ENCODE assay signal across 19 cellular contexts in genomic region chr10:80507484-80507880, GRCh38. TPM values are rescaled to one million over a fixed set of nuclear protein-coding genes. Genes with fewer than 3 reads are reported as not detected.
DNase-seq lines count a peak whose midpoint lies in the region; ATAC-seq, FAIRE-seq and TF ChIP-seq lines count a peak whose summit lies in the region.
"Had no signal": no experiment of that assay in that cellular context is flagged by ENCODE, and none has a peak within 500 bp of the region (broad histone marks: within the 10 kb centered on the region; RNA-seq: fewer than 3 reads in every experiment).

No MANE protein-coding gene starts in this region.

- H3K4me1 Mint-ChIP-seq in activated CD4-positive, alpha-beta memory T cell treated with anti-CD3 and anti-CD28 coated beads for 36 hours (ENCODE audit: low read depth), result peaks cover 53% of the 10 kb centered on the region
- H3K4me1 Mint-ChIP-seq in activated CD4-positive, alpha-beta memory T cell treated with anti-CD3 and anti-CD28 coated beads, Interleukin-2, amount 10 ng/mL, durations not matched to agents 7 days and 5 days, result peaks cover 56% of the 10 kb centered on the region
- H3K4me1 Mint-ChIP-seq in HFFc6 (ENCODE audit: low read depth) (peaks cover 93% of the 10 kb centered on the region), progenitor cell of endocrine pancreas (ENCODE audit: low read depth) (peaks cover 44% of the 10 kb centered on the region)

- H3K36me3 ChIP-seq in endothelial cell of umbilical vein (ENCODE audit: control insufficient read depth in 2 of 2, extremely low read depth in 1 of 2, insufficient read depth in 2 of 2, low read length in 2 of 2), result peaks cover 13 to 20% of the 10 kb centered on the region in 2 experiments

- peak overlapping the region; percentile 82 for H3K9ac ChIP-seq in endothelial cell of umbilical vein (replicated peaks; ENCODE audit: extremely low read depth, insufficient read depth, low read length)

- CTCF ChIA-PET in activated CD4-positive, alpha-beta memory T cell treated with anti-CD3 and anti-CD28 coated beads for 36 hours (lab: Charles Lee), result interaction anchor here (1.1 to 21.6 kb wide), 3 partner anchors 10 to 50 kb away, joined by 3 to 1168 read pairs (median 17); partner anchors contain the start of gene TSPAN14
- CTCF ChIA-PET in activated CD4-positive, alpha-beta memory T cell treated with anti-CD3 and anti-CD28 coated beads, Interleukin-2, amount 10 ng/mL, durations not matched to agents 7 days and 5 days (lab: Charles Lee), result interaction anchor here (0.6 to 17.8 kb wide), 6 partner anchors 10 to 129 kb away, joined by 3 to 414 read pairs (median 4); partner anchors contain the start of gene TSPAN14
- CTCF ChIA-PET in endothelial cell of umbilical vein (lab: Charles Lee), result interaction anchor here (0.8 to 21.9 kb wide), 4 partner anchors 9 to 96 kb away, joined by 3 to 1118 read pairs (median 5); partner anchors contain the start of gene TSPAN14

- H3K4me3 Mint-ChIP-seq in activated CD4-positive, alpha-beta memory T cell treated with anti-CD3 and anti-CD28 coated beads for 36 hours, result no peak overlapping the region
- H3K4me3 Mint-ChIP-seq in activated CD4-positive, alpha-beta memory T cell treated with anti-CD3 and anti-CD28 coated beads, Interleukin-2, amount 10 ng/mL, durations not matched to agents 7 days and 5 days, result no peak overlapping the region
- H3K4me3 Mint-ChIP-seq in HFFc6 (peak overlapping the region; percentile 50; the same call in 1 of the 2 replicates), progenitor cell of endocrine pancreas (ENCODE audit: low read depth) (no peak overlapping the region)

- H3K9me1 ChIP-seq in endothelial cell of umbilical vein (replicated peaks; ENCODE audit: control insufficient read depth, extremely low read depth, insufficient read depth, low read length), result no peaks in the 10 kb centered on the region

- peak overlapping the region; percentile 41 for H3K4me2 ChIP-seq in endothelial cell of umbilical vein (ENCODE audit: insufficient read depth, low read length)

- no peaks in the 10 kb centered on the region for H4K20me1 ChIP-seq in endothelial cell of umbilical vein (replicated peaks; ENCODE audit: control insufficient read depth, extremely low read depth, insufficient read depth, low read length)

- peaks cover 65% of the 10 kb centered on the region for H3K79me2 ChIP-seq in endothelial cell of umbilical vein (ENCODE audit: control insufficient read depth, insufficient read depth, low read length)

- no peaks in the 10 kb centered on the region for H3K27me3 ChIP-seq in endothelial cell of umbilical vein (ENCODE audit: control insufficient read depth in 2 of 2, insufficient read depth in 2 of 2, low read length in 2 of 2)
- H3K27me3 ChIP-seq: Peyer's patch had no signal

- FAIRE-seq in endothelial cell of umbilical vein (lab: Jason Lieb, UNC), result no peak
- FAIRE-seq: bronchial epithelial cell, G401.6 had no signal

- H3K27ac ChIP-seq in endothelial cell of umbilical vein (ENCODE audit: insufficient read depth, low read depth, low read length), result peak overlapping the region; percentile 96
- H3K27ac ChIP-seq: Peyer's patch had no signal

- H3K9me3 Mint-ChIP-seq in activated CD4-positive, alpha-beta memory T cell treated with anti-CD3 and anti-CD28 coated beads for 36 hours, result no peaks in the 10 kb centered on the region
- no peaks in the 10 kb centered on the region for H3K9me3 Mint-ChIP-seq in activated CD4-positive, alpha-beta memory T cell treated with anti-CD3 and anti-CD28 coated beads, Interleukin-2, amount 10 ng/mL, durations not matched to agents 7 days and 5 days
- no peaks in the 10 kb centered on the region for H3K9me3 Mint-ChIP-seq in HFFc6
- no peaks in the 10 kb centered on the region for H3K9me3 Mint-ChIP-seq in progenitor cell of endocrine pancreas (ENCODE audit: low read depth)

- TF ChIP-seq CTCF in HFFc6 (IDR thresholded peaks at IDR 0.05) (no peak), endothelial cell of umbilical vein (IDR thresholded peaks at IDR 0.05; ENCODE audit: extremely low read depth in 1 of 2, insufficient read depth in 1 of 2, low read depth in 1 of 2, low read length in 2 of 2) (no peak), progenitor cell of endocrine pancreas (IDR thresholded peaks at IDR 0.05; ENCODE audit: unreplicated experiment) (no peak)

- no peaks in the 10 kb centered on the region for H3K27me3 Mint-ChIP-seq in activated CD4-positive, alpha-beta memory T cell treated with anti-CD3 and anti-CD28 coated beads for 36 hours
- H3K27me3 Mint-ChIP-seq in activated CD4-positive, alpha-beta memory T cell treated with anti-CD3 and anti-CD28 coated beads, Interleukin-2, amount 10 ng/mL, durations not matched to agents 7 days and 5 days, result no peaks in the 10 kb centered on the region
- no peaks in the 10 kb centered on the region for H3K27me3 Mint-ChIP-seq in HFFc6 (ENCODE audit: insufficient read depth)
- H3K27me3 Mint-ChIP-seq in progenitor cell of endocrine pancreas, result no peaks in the 10 kb centered on the region

- no peak overlapping the region for H2AFZ ChIP-seq in endothelial cell of umbilical vein (ENCODE audit: low read depth, low read length)

- DNase-seq in activated CD4-positive, alpha-beta memory T cell treated with anti-CD3 and anti-CD28 coated beads for 36 hours, result no peak
- no peak for DNase-seq in activated CD4-positive, alpha-beta memory T cell treated with anti-CD3 and anti-CD28 coated beads, Interleukin-2, amount 10 ng/mL, durations not matched to agents 7 days and 5 days
- no peak for DNase-seq in HFFc6
- DNase-seq in endothelial cell of umbilical vein (ENCODE audit: low read depth, low spot score), result no peak
- no peak for DNase-seq in progenitor cell of endocrine pancreas (ENCODE audit: low spot score, unreplicated experiment)
- DNase-seq in amygdala (lab: John Stamatoyannopoulos, UW), result no peak
- DNase-seq: activated CD4-positive, alpha-beta T cell treated with anti-CD3 and anti-CD28 coated beads, Interleukin-2, amount 50 U/mL, for 1 hour; islet precursor cell; NCI-H187; NCI-H510A treated with DMSO at 0.1 percent for 48 hours; T-helper 2 cell had no signal

- ATAC-seq in esophagus mucosa, result no peak
- ATAC-seq in GM19035 (IDR thresholded peaks at IDR 0.05; ENCODE audit: unreplicated experiment), result no peak

- peaks cover 36% of the 10 kb centered on the region for H3K36me3 Mint-ChIP-seq in activated CD4-positive, alpha-beta memory T cell treated with anti-CD3 and anti-CD28 coated beads for 36 hours
- H3K36me3 Mint-ChIP-seq in activated CD4-positive, alpha-beta memory T cell treated with anti-CD3 and anti-CD28 coated beads, Interleukin-2, amount 10 ng/mL, durations not matched to agents 7 days and 5 days (ENCODE audit: low read depth), result peaks cover 65% of the 10 kb centered on the region
- H3K36me3 Mint-ChIP-seq in HFFc6 (ENCODE audit: low read depth) (peaks cover 36% of the 10 kb centered on the region), progenitor cell of endocrine pancreas (ENCODE audit: insufficient read depth) (peaks cover 14% of the 10 kb centered on the region)

- BruUV-seq in endothelial cell of umbilical vein (replicated peaks; lab: Mats Ljungman, UMichigan), result no TSS peak

- H3K9me3 ChIP-seq in endothelial cell of umbilical vein (replicated peaks; ENCODE audit: control insufficient read depth, insufficient read depth, low read length), result no peaks in the 10 kb centered on the region
- H3K9me3 ChIP-seq: Peyer's patch had no signal

- intact Hi-C loops in activated CD4-positive, alpha-beta memory T cell treated with anti-CD3 and anti-CD28 coated beads for 36 hours (cut with micrococcal nuclease), result no loop called here
- intact Hi-C loops in endothelial cell of umbilical vein (cut with micrococcal nuclease), result no loop called here

- no peak for TF ChIP-seq POLR2A in endothelial cell of umbilical vein (IDR thresholded peaks at IDR 0.05; ENCODE audit: low read depth, low read length)

- H3K4me3 ChIP-seq in endothelial cell of umbilical vein (replicated peaks in 1 of 3; ENCODE audit: insufficient read depth in 1 of 3, low read depth in 1 of 3, low read length in 3 of 3), result no peak overlapping the region
- H3K4me3 ChIP-seq: Peyer's patch had no signal

- peaks cover 86% of the 10 kb centered on the region for H3K4me1 ChIP-seq in endothelial cell of umbilical vein (ENCODE audit: control insufficient read depth, extremely low read depth, insufficient read depth, low read length)

- POLR2A ChIA-PET in activated CD4-positive, alpha-beta memory T cell treated with anti-CD3 and anti-CD28 coated beads for 36 hours (lab: Charles Lee), result no interaction called here
- POLR2A ChIA-PET in activated CD4-positive, alpha-beta memory T cell treated with anti-CD3 and anti-CD28 coated beads, Interleukin-2, amount 10 ng/mL, durations not matched to agents 7 days and 5 days (lab: Charles Lee), result interaction anchor here (0.6 to 2.5 kb wide), 2 partner anchors 21 to 51 kb away, joined by 3 to 9 read pairs; no protein-coding TSS in a partner anchor
- POLR2A ChIA-PET in endothelial cell of umbilical vein (lab: Charles Lee), result interaction anchor here (1.0 kb wide), 1 partner anchor 9 kb away, joined by 3 read pairs; no protein-coding TSS in a partner anchor

- dilution Hi-C loops in endothelial cell of umbilical vein (cut with MboI; ENCODE audit: extremely low pct_ligation_motif_present, low sequenced_read_pairs), result no loop called here

- H3K27ac Mint-ChIP-seq in activated CD4-positive, alpha-beta memory T cell treated with anti-CD3 and anti-CD28 coated beads for 36 hours, result peak overlapping the region; percentile 65
- no peak overlapping the region for H3K27ac Mint-ChIP-seq in activated CD4-positive, alpha-beta memory T cell treated with anti-CD3 and anti-CD28 coated beads, Interleukin-2, amount 10 ng/mL, durations not matched to agents 7 days and 5 days
- H3K27ac Mint-ChIP-seq in HFFc6, result peak overlapping the region; percentile 92
- peak overlapping the region; percentile 92 for H3K27ac Mint-ChIP-seq in progenitor cell of endocrine pancreas

RNA-seq across cellular contexts. Expression of gene SH2D4B, which starts 30.2 kb away (rescaled TPM):
- under 1 TPM in 1 of 2 experiments, not detected in 1; 0.12 TPM for total RNA-seq in activated CD4-positive, alpha-beta memory T cell treated with anti-CD3 and anti-CD28 coated beads for 36 hours
- under 1 TPM; 0.13 to 0.15 TPM for total RNA-seq in activated CD4-positive, alpha-beta memory T cell treated with anti-CD3 and anti-CD28 coated beads, Interleukin-2, amount 10 ng/mL, durations not matched to agents 7 days and 5 days
- not detected for total RNA-seq in HFFc6 (2021; fragmentation: NEBNext Ultra II Directional; extraction: Animal tissue kit (Norgen Biotek cat#: 25700))
- total RNA-seq in endothelial cell of umbilical vein (not detected in 2 replicates), progenitor cell of endocrine pancreas (0.11 and 0.12 TPM in 2 replicates), esophagus mucosa (0.04 TPM)
- not detected in 2 replicates for polyA plus RNA-seq in endothelial cell of umbilical vein
- not detected in 2 replicates for polyA plus RNA-seq in endothelial cell of umbilical vein (2011; cell fraction: cytosol; rRNA removed)
- 0.04 and 0.08 TPM in 2 replicates for polyA plus RNA-seq in endothelial cell of umbilical vein (2011; cell fraction: nucleus; rRNA removed)
- polyA plus RNA-seq in endothelial cell of umbilical vein (2012), result not detected in 2 replicates
- 0.07 TPM in 1 of 2 replicates, not detected in the other for polyA minus RNA-seq in endothelial cell of umbilical vein
- polyA minus RNA-seq in endothelial cell of umbilical vein (2011; cell fraction: cytosol; rRNA and poly(A)+ RNA removed), result not detected
- 0.14 TPM in 2 replicates for polyA minus RNA-seq in endothelial cell of umbilical vein (2011; cell fraction: nucleus; rRNA and poly(A)+ RNA removed)
- total RNA-seq: mucosa of gallbladder, Peyer's patch, pulmonary artery endothelial cell, ureter had no signal

RNA-seq across cellular contexts. Expression of gene TSPAN14, which starts 53.4 kb away (rescaled TPM):
- total RNA-seq in activated CD4-positive, alpha-beta memory T cell treated with anti-CD3 and anti-CD28 coated beads for 36 hours, result 10 to 100 TPM; 48.9 to 51.8 TPM
- total RNA-seq in activated CD4-positive, alpha-beta memory T cell treated with anti-CD3 and anti-CD28 coated beads, Interleukin-2, amount 10 ng/mL, durations not matched to agents 7 days and 5 days, result 100 to 1,000 TPM; 130 to 136 TPM
- total RNA-seq in HFFc6 (2021; fragmentation: NEBNext Ultra II Directional; extraction: Animal tissue kit (Norgen Biotek cat#: 25700)), result 10 to 100 TPM; 72.9 to 96.2 (median 84.5) TPM
- 237 and 242 TPM in 2 replicates for total RNA-seq in endothelial cell of umbilical vein
- polyA plus RNA-seq in endothelial cell of umbilical vein, result 210 and 211 TPM in 2 replicates
- 175 and 189 TPM in 2 replicates for polyA plus RNA-seq in endothelial cell of umbilical vein (2011; cell fraction: cytosol; rRNA removed)
- 188 and 193 TPM in 2 replicates for polyA plus RNA-seq in endothelial cell of umbilical vein (2011; cell fraction: nucleus; rRNA removed)
- polyA plus RNA-seq in endothelial cell of umbilical vein (2012), result 199 and 207 TPM in 2 replicates
- 175 and 203 TPM in 2 replicates for polyA minus RNA-seq in endothelial cell of umbilical vein
- 8.0 TPM for polyA minus RNA-seq in endothelial cell of umbilical vein (2011; cell fraction: cytosol; rRNA and poly(A)+ RNA removed)
- polyA minus RNA-seq in endothelial cell of umbilical vein (2011; cell fraction: nucleus; rRNA and poly(A)+ RNA removed), result 82.2 and 84.2 TPM in 2 replicates
- 126 TPM in 2 replicates for total RNA-seq in progenitor cell of endocrine pancreas
- total RNA-seq in esophagus mucosa, result 94.6 TPM
